In the genomic region with DNA sequence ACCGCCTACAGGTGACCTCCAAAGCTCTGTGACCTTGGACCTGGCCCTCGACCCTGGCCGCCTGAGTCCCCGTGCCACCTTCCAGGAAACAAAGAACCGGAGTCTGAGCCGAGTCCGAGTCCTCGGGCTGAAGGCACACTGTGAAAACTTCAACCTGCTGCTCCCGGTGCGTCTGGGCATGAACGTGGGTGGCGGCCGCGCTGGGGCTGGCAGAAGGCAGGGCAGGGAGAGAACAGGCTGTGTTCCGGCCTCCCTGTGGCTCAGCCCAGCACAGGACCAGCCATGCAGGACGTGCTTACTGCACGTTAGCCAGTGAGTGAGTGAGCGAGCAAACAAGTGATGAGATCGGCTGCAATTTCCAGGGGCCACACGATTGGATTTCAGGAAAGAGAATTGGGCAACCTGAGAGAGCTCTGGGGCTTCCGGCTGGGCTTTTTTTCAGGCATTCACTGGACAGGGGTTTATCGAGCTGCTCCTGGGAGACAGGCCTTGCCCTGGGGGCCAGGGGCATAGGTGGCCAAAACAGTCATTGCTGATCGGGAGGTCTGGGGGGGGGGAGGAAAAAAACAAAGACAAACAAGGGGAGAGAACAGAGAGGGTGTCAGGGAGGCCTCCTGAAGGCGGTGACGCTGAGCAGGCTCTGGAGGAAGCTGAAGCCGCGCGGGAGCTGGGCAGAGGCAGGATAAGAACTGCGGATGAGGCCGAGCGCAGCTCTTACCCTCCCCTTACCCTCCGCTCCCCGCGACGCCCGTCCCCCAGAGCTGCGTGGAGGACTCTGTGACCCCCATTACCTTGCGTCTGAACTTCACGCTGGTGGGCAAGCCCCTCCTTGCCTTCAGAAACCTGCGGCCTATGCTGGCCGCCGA, we compare ENCODE assay signal across 1 cellular context.
A peak's percentile ranks its signal among the peaks of the same experiment; 100 is the strongest.
TF ChIP-seq lines count a peak whose summit lies in the region.

No MANE protein-coding gene starts in this region.

TF ChIP-seq in HepG2, 621 proteins besides CTCF, POLR2A, EP300 and RAD21 (continued from another document and continues in another):
- TF ChIP-seq, protein P1, sequence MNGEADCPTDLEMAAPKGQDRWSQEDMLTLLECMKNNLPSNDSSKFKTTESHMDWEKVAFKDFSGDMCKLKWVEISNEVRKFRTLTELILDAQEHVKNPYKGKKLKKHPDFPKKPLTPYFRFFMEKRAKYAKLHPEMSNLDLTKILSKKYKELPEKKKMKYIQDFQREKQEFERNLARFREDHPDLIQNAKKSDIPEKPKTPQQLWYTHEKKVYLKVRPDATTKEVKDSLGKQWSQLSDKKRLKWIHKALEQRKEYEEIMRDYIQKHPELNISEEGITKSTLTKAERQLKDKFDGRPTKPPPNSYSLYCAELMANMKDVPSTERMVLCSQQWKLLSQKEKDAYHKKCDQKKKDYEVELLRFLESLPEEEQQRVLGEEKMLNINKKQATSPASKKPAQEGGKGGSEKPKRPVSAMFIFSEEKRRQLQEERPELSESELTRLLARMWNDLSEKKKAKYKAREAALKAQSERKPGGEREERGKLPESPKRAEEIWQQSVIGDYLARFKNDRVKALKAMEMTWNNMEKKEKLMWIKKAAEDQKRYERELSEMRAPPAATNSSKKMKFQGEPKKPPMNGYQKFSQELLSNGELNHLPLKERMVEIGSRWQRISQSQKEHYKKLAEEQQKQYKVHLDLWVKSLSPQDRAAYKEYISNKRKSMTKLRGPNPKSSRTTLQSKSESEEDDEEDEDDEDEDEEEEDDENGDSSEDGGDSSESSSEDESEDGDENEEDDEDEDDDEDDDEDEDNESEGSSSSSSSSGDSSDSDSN (CRISPR knock-in tag; IDR thresholded peaks at IDR 0.05) = no peak
- no peak for TF ChIP-seq CCDC6 (CRISPR knock-in tag; IDR thresholded peaks at IDR 0.05)
- TF ChIP-seq SNRNP70 (IDR thresholded peaks at IDR 0.05; ENCODE audit: low read depth, low read length) = no peak
- TF ChIP-seq, protein P2, sequence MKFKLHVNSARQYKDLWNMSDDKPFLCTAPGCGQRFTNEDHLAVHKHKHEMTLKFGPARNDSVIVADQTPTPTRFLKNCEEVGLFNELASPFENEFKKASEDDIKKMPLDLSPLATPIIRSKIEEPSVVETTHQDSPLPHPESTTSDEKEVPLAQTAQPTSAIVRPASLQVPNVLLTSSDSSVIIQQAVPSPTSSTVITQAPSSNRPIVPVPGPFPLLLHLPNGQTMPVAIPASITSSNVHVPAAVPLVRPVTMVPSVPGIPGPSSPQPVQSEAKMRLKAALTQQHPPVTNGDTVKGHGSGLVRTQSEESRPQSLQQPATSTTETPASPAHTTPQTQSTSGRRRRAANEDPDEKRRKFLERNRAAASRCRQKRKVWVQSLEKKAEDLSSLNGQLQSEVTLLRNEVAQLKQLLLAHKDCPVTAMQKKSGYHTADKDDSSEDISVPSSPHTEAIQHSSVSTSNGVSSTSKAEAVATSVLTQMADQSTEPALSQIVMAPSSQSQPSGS (CRISPR knock-in tag; IDR thresholded peaks at IDR 0.05) = no peak
- TF ChIP-seq MTF2 (CRISPR knock-in tag; IDR thresholded peaks at IDR 0.05; ENCODE audit: borderline replicate concordance) = no peak
- no peak for TF ChIP-seq MZF1 (CRISPR knock-in tag; IDR thresholded peaks at IDR 0.05; ENCODE audit: borderline replicate concordance)
- no peak for TF ChIP-seq ATF7-NPFF (CRISPR knock-in tag; IDR thresholded peaks at IDR 0.05; ENCODE audit: low read depth)
- TF ChIP-seq ZBTB37 (CRISPR knock-in tag; IDR thresholded peaks at IDR 0.05) = no peak
- TF ChIP-seq, protein P3, sequence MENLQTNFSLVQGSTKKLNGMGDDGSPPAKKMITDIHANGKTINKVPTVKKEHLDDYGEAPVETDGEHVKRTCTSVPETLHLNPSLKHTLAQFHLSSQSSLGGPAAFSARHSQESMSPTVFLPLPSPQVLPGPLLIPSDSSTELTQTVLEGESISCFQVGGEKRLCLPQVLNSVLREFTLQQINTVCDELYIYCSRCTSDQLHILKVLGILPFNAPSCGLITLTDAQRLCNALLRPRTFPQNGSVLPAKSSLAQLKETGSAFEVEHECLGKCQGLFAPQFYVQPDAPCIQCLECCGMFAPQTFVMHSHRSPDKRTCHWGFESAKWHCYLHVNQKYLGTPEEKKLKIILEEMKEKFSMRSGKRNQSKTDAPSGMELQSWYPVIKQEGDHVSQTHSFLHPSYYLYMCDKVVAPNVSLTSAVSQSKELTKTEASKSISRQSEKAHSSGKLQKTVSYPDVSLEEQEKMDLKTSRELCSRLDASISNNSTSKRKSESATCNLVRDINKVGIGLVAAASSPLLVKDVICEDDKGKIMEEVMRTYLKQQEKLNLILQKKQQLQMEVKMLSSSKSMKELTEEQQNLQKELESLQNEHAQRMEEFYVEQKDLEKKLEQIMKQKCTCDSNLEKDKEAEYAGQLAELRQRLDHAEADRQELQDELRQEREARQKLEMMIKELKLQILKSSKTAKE (CRISPR knock-in tag; IDR thresholded peaks at IDR 0.05; ENCODE audit: borderline replicate concordance) = 0 out of 2 replicates have a peak, but pooled peaks have one; percentile 6
- TF ChIP-seq CREM (IDR thresholded peaks at IDR 0.05) = no peak
- TF ChIP-seq CREM (CRISPR knock-in tag; IDR thresholded peaks at IDR 0.05) = no peak
- TF ChIP-seq ATF1 (CRISPR knock-in tag; IDR thresholded peaks at IDR 0.05) = no peak
- TF ChIP-seq DDIT3 (CRISPR knock-in tag; IDR thresholded peaks at IDR 0.05) = no peak
- peak; percentile 77; the same call in 1 of the 2 replicates for TF ChIP-seq ZNF768 (CRISPR knock-in tag; IDR thresholded peaks at IDR 0.05)
- no peak for TF ChIP-seq MBNL3 (CRISPR knock-in tag; conservative IDR thresholded peaks at IDR 0.05)
- TF ChIP-seq RARG (CRISPR knock-in tag; IDR thresholded peaks at IDR 0.05; ENCODE audit: low read depth) = no peak
- TF ChIP-seq ZNF557 (CRISPR knock-in tag; IDR thresholded peaks at IDR 0.05) = 0 out of 2 replicates have a peak, but pooled peaks have one; percentile 54
- TF ChIP-seq, protein P4, sequence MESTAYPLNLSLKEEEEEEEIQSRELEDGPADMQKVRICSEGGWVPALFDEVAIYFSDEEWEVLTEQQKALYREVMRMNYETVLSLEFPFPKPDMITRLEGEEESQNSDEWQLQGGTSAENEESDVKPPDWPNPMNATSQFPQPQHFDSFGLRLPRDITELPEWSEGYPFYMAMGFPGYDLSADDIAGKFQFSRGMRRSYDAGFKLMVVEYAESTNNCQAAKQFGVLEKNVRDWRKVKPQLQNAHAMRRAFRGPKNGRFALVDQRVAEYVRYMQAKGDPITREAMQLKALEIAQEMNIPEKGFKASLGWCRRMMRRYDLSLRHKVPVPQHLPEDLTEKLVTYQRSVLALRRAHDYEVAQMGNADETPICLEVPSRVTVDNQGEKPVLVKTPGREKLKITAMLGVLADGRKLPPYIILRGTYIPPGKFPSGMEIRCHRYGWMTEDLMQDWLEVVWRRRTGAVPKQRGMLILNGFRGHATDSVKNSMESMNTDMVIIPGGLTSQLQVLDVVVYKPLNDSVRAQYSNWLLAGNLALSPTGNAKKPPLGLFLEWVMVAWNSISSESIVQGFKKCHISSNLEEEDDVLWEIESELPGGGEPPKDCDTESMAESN (CRISPR knock-in tag; conservative IDR thresholded peaks at IDR 0.05) = no peak
- TF ChIP-seq PRDM4 (CRISPR knock-in tag; IDR thresholded peaks at IDR 0.05; ENCODE audit: borderline replicate concordance) = no peak
- no peak for TF ChIP-seq ARNTL (CRISPR knock-in tag; IDR thresholded peaks at IDR 0.05)
- no peak; the same call in 1 of the 2 replicates for TF ChIP-seq ZNF788 (CRISPR knock-in tag; IDR thresholded peaks at IDR 0.05; ENCODE audit: borderline replicate concordance)
- TF ChIP-seq ZFP1 (CRISPR knock-in tag; IDR thresholded peaks at IDR 0.05) = no peak
- 0 out of 2 replicates have a peak, but pooled peaks have one; percentile 27 for TF ChIP-seq ZNF317 (CRISPR knock-in tag; IDR thresholded peaks at IDR 0.05)
- TF ChIP-seq SNAI1 (CRISPR knock-in tag; IDR thresholded peaks at IDR 0.05; ENCODE audit: borderline replicate concordance) = no peak
- TF ChIP-seq TBX3 (IDR thresholded peaks at IDR 0.05; ENCODE audit: borderline replicate concordance) = no peak
- TF ChIP-seq ZNF713 (CRISPR knock-in tag; IDR thresholded peaks at IDR 0.05) = no peak
- TF ChIP-seq FOXA3 (CRISPR knock-in tag; IDR thresholded peaks at IDR 0.05) = no peak
- no peak for TF ChIP-seq SIN3B (IDR thresholded peaks at IDR 0.05; ENCODE audit: low read length)
- TF ChIP-seq HNF4G (IDR thresholded peaks at IDR 0.05; ENCODE audit: borderline replicate concordance, low read depth, low read length) = no peak
- TF ChIP-seq HNF4G (CRISPR knock-in tag; IDR thresholded peaks at IDR 0.05; ENCODE audit: borderline replicate concordance, low read depth) = no peak
- peak; percentile 49; the same call in 1 of the 2 replicates for TF ChIP-seq RXRB (CRISPR knock-in tag; IDR thresholded peaks at IDR 0.05; ENCODE audit: borderline replicate concordance)
- no peak for TF ChIP-seq GATAD1 (CRISPR knock-in tag; IDR thresholded peaks at IDR 0.05)
- no peak; the same call in 1 of the 2 replicates for TF ChIP-seq ZBTB7B (CRISPR knock-in tag; IDR thresholded peaks at IDR 0.05)
- TF ChIP-seq NR2F1 (CRISPR knock-in tag; IDR thresholded peaks at IDR 0.05) = peak; percentile 39 to 41; a peak in 2 of 4 replicates
- peak; percentile 63 for TF ChIP-seq ZFY (CRISPR knock-in tag; IDR thresholded peaks at IDR 0.05)
- TF ChIP-seq ZNF780A (CRISPR knock-in tag; IDR thresholded peaks at IDR 0.05) = no peak
- no peak for TF ChIP-seq ZNF720 (CRISPR knock-in tag; IDR thresholded peaks at IDR 0.05)
- no peak for TF ChIP-seq ZSCAN12 (CRISPR knock-in tag; IDR thresholded peaks at IDR 0.05)
- TF ChIP-seq ZNF101 (CRISPR knock-in tag; IDR thresholded peaks at IDR 0.05; ENCODE audit: borderline replicate concordance, low read depth) = no peak
- peak; percentile 39; the same call in 1 of the 2 replicates for TF ChIP-seq ZNF383 (CRISPR knock-in tag; IDR thresholded peaks at IDR 0.05; ENCODE audit: borderline replicate concordance)
- TF ChIP-seq PRDM15 (CRISPR knock-in tag; IDR thresholded peaks at IDR 0.05) = no peak
- TF ChIP-seq, protein P5, sequence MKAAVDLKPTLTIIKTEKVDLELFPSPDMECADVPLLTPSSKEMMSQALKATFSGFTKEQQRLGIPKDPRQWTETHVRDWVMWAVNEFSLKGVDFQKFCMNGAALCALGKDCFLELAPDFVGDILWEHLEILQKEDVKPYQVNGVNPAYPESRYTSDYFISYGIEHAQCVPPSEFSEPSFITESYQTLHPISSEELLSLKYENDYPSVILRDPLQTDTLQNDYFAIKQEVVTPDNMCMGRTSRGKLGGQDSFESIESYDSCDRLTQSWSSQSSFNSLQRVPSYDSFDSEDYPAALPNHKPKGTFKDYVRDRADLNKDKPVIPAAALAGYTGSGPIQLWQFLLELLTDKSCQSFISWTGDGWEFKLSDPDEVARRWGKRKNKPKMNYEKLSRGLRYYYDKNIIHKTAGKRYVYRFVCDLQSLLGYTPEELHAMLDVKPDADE (CRISPR knock-in tag; IDR thresholded peaks at IDR 0.05) = 0 out of 2 replicates have a peak, but pooled peaks have one; percentile 82
- TF ChIP-seq TAF1 (CRISPR knock-in tag; IDR thresholded peaks at IDR 0.05) = no peak
- TF ChIP-seq ZNF230 (CRISPR knock-in tag; IDR thresholded peaks at IDR 0.05) = 0 out of 2 replicates have a peak, but pooled peaks have one; percentile 22
